In the genomic region with DNA sequence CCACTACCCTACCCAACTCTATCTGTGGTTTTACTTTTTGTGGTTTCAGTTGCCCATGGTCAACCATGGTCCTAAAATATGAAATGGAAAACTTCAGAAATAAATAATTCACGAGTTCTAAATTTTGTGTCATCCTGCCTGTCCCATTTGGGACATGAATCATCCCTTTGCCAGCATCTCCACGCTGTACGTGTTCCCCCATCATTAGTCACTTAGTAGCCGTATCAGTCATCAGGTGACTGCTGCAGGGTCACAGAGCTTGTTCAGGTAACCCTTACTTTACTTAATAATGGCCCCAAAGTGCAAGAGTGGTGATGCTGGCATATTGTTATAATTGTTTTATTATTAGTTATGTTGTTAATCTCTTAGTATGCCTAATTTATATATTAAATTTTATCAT, we compare ENCODE assay signal across 17 cellular contexts.
A peak's percentile ranks its signal among the peaks of the same experiment; 100 is the strongest.
DNase-seq lines count a peak whose midpoint lies in the region; ATAC-seq and TF ChIP-seq lines count a peak whose summit lies in the region.
"Had no signal": no experiment of that assay in that cellular context is flagged by ENCODE, and none has a peak within 500 bp of the region (broad histone marks: within the 10 kb centered on the region; RNA-seq: fewer than 3 reads in every experiment).

No MANE protein-coding gene starts in this region.

- H3K4me1 Mint-ChIP-seq in activated naive CD8-positive, alpha-beta T cell treated with anti-CD3 and anti-CD28 coated beads, Interleukin-2, amount 50 U/mL, for 24 hours, result peaks cover 3% of the 10 kb centered on the region
- H3K4me1 Mint-ChIP-seq in activated naive CD8-positive, alpha-beta T cell treated with anti-CD3 and anti-CD28 coated beads for 36 hours, result peaks cover 3% of the 10 kb centered on the region
- H3K4me1 Mint-ChIP-seq in glutamatergic neuron (ENCODE audit: low read depth, unreplicated experiment), result peaks cover 54% of the 10 kb centered on the region

- no peaks in the 10 kb centered on the region for H3K27me3 Mint-ChIP-seq in activated naive CD8-positive, alpha-beta T cell treated with anti-CD3 and anti-CD28 coated beads, Interleukin-2, amount 50 U/mL, for 24 hours
- no peaks in the 10 kb centered on the region for H3K27me3 Mint-ChIP-seq in activated naive CD8-positive, alpha-beta T cell treated with anti-CD3 and anti-CD28 coated beads for 36 hours
- H3K27me3 Mint-ChIP-seq in glutamatergic neuron (ENCODE audit: unreplicated experiment), result peaks cover 8% of the 10 kb centered on the region
- H3K27me3 Mint-ChIP-seq: CD4-positive, alpha-beta T cell had no signal

- H3K4me3 Mint-ChIP-seq in activated naive CD8-positive, alpha-beta T cell treated with anti-CD3 and anti-CD28 coated beads, Interleukin-2, amount 50 U/mL, for 24 hours, result no peak overlapping the region
- H3K4me3 Mint-ChIP-seq in activated naive CD8-positive, alpha-beta T cell treated with anti-CD3 and anti-CD28 coated beads for 36 hours, result no peak overlapping the region
- peak overlapping the region; percentile 55 for H3K4me3 Mint-ChIP-seq in glutamatergic neuron (ENCODE audit: unreplicated experiment)
- H3K4me3 Mint-ChIP-seq: CD4-positive, alpha-beta T cell had no signal

- H3K36me3 Mint-ChIP-seq in activated naive CD8-positive, alpha-beta T cell treated with anti-CD3 and anti-CD28 coated beads, Interleukin-2, amount 50 U/mL, for 24 hours (ENCODE audit: low read depth), result peaks cover 50% of the 10 kb centered on the region
- H3K36me3 Mint-ChIP-seq in activated naive CD8-positive, alpha-beta T cell treated with anti-CD3 and anti-CD28 coated beads for 36 hours, result peaks cover 18% of the 10 kb centered on the region
- peaks cover 8% of the 10 kb centered on the region for H3K36me3 Mint-ChIP-seq in glutamatergic neuron (ENCODE audit: unreplicated experiment)

- no peak for TF ChIP-seq CTCF in glutamatergic neuron (IDR thresholded peaks at IDR 0.05; ENCODE audit: partially characterized antibody, unreplicated experiment)

- no peak overlapping the region for H3K27ac Mint-ChIP-seq in activated naive CD8-positive, alpha-beta T cell treated with anti-CD3 and anti-CD28 coated beads, Interleukin-2, amount 50 U/mL, for 24 hours
- no peak overlapping the region for H3K27ac Mint-ChIP-seq in activated naive CD8-positive, alpha-beta T cell treated with anti-CD3 and anti-CD28 coated beads for 36 hours
- peak overlapping the region; percentile 98 for H3K27ac Mint-ChIP-seq in glutamatergic neuron (ENCODE audit: unreplicated experiment)
- H3K27ac Mint-ChIP-seq: CD4-positive, alpha-beta T cell had no signal

- ATAC-seq in activated CD4-positive, CD25-positive, alpha-beta regulatory T cell treated with anti-CD3 and anti-CD28 coated beads, Interleukin-2, amount 50 U/mL, for 24 hours, result peak; percentile 70 to 76
- ATAC-seq in activated naive CD8-positive, alpha-beta T cell treated with anti-CD3 and anti-CD28 coated beads, Interleukin-2, amount 50 U/mL, for 24 hours, result peak; percentile 90
- ATAC-seq in HG03196 (IDR thresholded peaks at IDR 0.05; ENCODE audit: unreplicated experiment), result no peak
- no peak for ATAC-seq in GM18907 (IDR thresholded peaks at IDR 0.05; ENCODE audit: unreplicated experiment)

- no peaks in the 10 kb centered on the region for H3K9me3 Mint-ChIP-seq in activated naive CD8-positive, alpha-beta T cell treated with anti-CD3 and anti-CD28 coated beads, Interleukin-2, amount 50 U/mL, for 24 hours
- H3K9me3 Mint-ChIP-seq in activated naive CD8-positive, alpha-beta T cell treated with anti-CD3 and anti-CD28 coated beads for 36 hours, result no peaks in the 10 kb centered on the region
- H3K9me3 Mint-ChIP-seq in glutamatergic neuron (ENCODE audit: unreplicated experiment), result peaks cover 10% of the 10 kb centered on the region
- H3K9me3 Mint-ChIP-seq: CD4-positive, alpha-beta T cell had no signal

- no peak for DNase-seq in activated CD4-positive, CD25-positive, alpha-beta regulatory T cell (lab: John Stamatoyannopoulos, UW)
- DNase-seq in activated naive CD8-positive, alpha-beta T cell treated with anti-CD3 and anti-CD28 coated beads, Interleukin-2, amount 50 U/mL, for 24 hours, result no peak
- DNase-seq in activated naive CD8-positive, alpha-beta T cell treated with anti-CD3 and anti-CD28 coated beads for 36 hours, result no peak
- DNase-seq in glutamatergic neuron (no peak), occipital lobe (lab: John Stamatoyannopoulos, UW) (no peak)
- DNase-seq: 8988T; BE2C; CD4-positive, alpha-beta T cell; EL; H7; Karpas-422; NCI-H1105 treated with DMSO at 0.1 percent for 48 hours; NCI-H1694 treated with DMSO at 0.1 percent for 48 hours; NCI-H526 treated with DMSO at 0.1 percent for 48 hours had no signal

Comparison
In these comparisons a context has a peak if more than half of its experiments do, and no peak if none do; other contexts are left out.
1. ATAC-seq: peak in activated CD4-positive, CD25-positive, alpha-beta regulatory T cell treated with anti-CD3 and anti-CD28 coated beads, Interleukin-2, amount 50 U/mL, for 24 hours (2 of 2) and activated naive CD8-positive, alpha-beta T cell treated with anti-CD3 and anti-CD28 coated beads, Interleukin-2, amount 50 U/mL, for 24 hours (single experiment); none in HG03196 (single experiment) and GM18907 (single experiment).